ENCODE assay signal across 13 cellular contexts in genomic region chr6:47165918-47166317, GRCh38.
DNase-seq lines count a peak whose midpoint lies in the region; ATAC-seq and TF ChIP-seq lines count a peak whose summit lies in the region.
"Had no signal": no experiment of that assay in that cellular context is flagged by ENCODE, and none has a peak within 500 bp of the region (broad histone marks: within the 10 kb centered on the region; RNA-seq: fewer than 3 reads in every experiment).

No MANE protein-coding gene starts in this region.

- no peak for TF ChIP-seq CTCF in fibroblast of lung (conservative IDR thresholded peaks at IDR 0.05 in 1 of 2, IDR thresholded peaks at IDR 0.05 in 1 of 2; ENCODE audit: low read depth in 1 of 2, low read length in 2 of 2)
- TF ChIP-seq CTCF in mucosa of descending colon (IDR thresholded peaks at IDR 0.05), result no peak
- no peak for TF ChIP-seq CTCF in thyroid gland (IDR thresholded peaks at IDR 0.05)

- H3K4me3 ChIP-seq in fibroblast of lung (replicated peaks in 1 of 4; ENCODE audit: control extremely low read depth in 1 of 4, insufficient read depth in 1 of 4, low read depth in 3 of 4, low read length in 4 of 4), result no peak overlapping the region
- H3K4me3 ChIP-seq in mucosa of descending colon, result no peak overlapping the region
- no peak overlapping the region for H3K4me3 ChIP-seq in thyroid gland (replicated peaks in 1 of 3)
- H3K4me3 ChIP-seq in H7 (ENCODE audit: insufficient read depth, low read depth, low read length), result no peak overlapping the region
- H3K4me3 ChIP-seq: body of pancreas, gastrocnemius medialis had no signal

- H3K79me2 ChIP-seq in fibroblast of lung (ENCODE audit: control insufficient read depth, insufficient read depth, low read length), result no peaks in the 10 kb centered on the region

- H3K36me3 ChIP-seq in fibroblast of lung (ENCODE audit: control insufficient read depth, insufficient read depth, low read length), result no peaks in the 10 kb centered on the region
- H3K36me3 ChIP-seq in mucosa of descending colon (ENCODE audit: low read depth), result no peaks in the 10 kb centered on the region
- no peaks in the 10 kb centered on the region for H3K36me3 ChIP-seq in thyroid gland
- H3K36me3 ChIP-seq in H7 (replicated peaks; ENCODE audit: control insufficient read depth, insufficient read depth, low read length), result no peaks in the 10 kb centered on the region
- H3K36me3 ChIP-seq: gastrocnemius medialis had no signal

- H3K27ac ChIP-seq in fibroblast of lung (ENCODE audit: insufficient read depth, low read length) (no peak overlapping the region), thyroid gland (no peak overlapping the region)
- H3K27ac ChIP-seq: body of pancreas, gastrocnemius medialis had no signal

- no peak overlapping the region for H2AFZ ChIP-seq in fibroblast of lung (ENCODE audit: low read length)

- no peak overlapping the region for H3K9ac ChIP-seq in fibroblast of lung (ENCODE audit: insufficient read depth, low read length)

- no peaks in the 10 kb centered on the region for H4K20me1 ChIP-seq in fibroblast of lung (ENCODE audit: control insufficient read depth, extremely low read depth, insufficient read depth, low read length)

- H3K4me1 ChIP-seq in fibroblast of lung (ENCODE audit: control insufficient read depth, extremely low read depth, insufficient read depth, low read length), result peaks cover 8% of the 10 kb centered on the region
- peaks cover 6% of the 10 kb centered on the region for H3K4me1 ChIP-seq in mucosa of descending colon (ENCODE audit: low read depth)
- peaks cover 0 to 18% of the 10 kb centered on the region in 2 donors for H3K4me1 ChIP-seq in thyroid gland
- H3K4me1 ChIP-seq: body of pancreas had no signal

- no peak overlapping the region for H3K4me2 ChIP-seq in fibroblast of lung (ENCODE audit: extremely low read depth, insufficient read depth, low read length)

- no peak for TF ChIP-seq POLR2A in thyroid gland (IDR thresholded peaks at IDR 0.05)

- H3K27me3 ChIP-seq in fibroblast of lung (ENCODE audit: control insufficient read depth, insufficient read depth, low read length) (no peaks in the 10 kb centered on the region), thyroid gland (no peaks in the 10 kb centered on the region), H7 (ENCODE audit: control insufficient read depth, insufficient read depth, low read length) (no peaks in the 10 kb centered on the region)
- H3K27me3 ChIP-seq: body of pancreas, gastrocnemius medialis had no signal

- 87 to 95% methylated on average over 1 of the region's 1 CpG for WGBS in thyroid gland, 2 donors

- intact Hi-C loops in mucosa of descending colon (cut with DNase I, micrococcal nuclease), result no loop called here
- intact Hi-C loops in thyroid gland (cut with DNase I), result no loop called here

- H3K9me3 ChIP-seq in fibroblast of lung (ENCODE audit: control insufficient read depth, insufficient read depth, low read depth, low read length), result no peaks in the 10 kb centered on the region
- H3K9me3 ChIP-seq in mucosa of descending colon, result no peaks in the 10 kb centered on the region
- H3K9me3 ChIP-seq in thyroid gland, result no peaks in the 10 kb centered on the region
- H3K9me3 ChIP-seq: body of pancreas, gastrocnemius medialis had no signal

- DNase-seq in fibroblast of lung (ENCODE audit: low read depth in 2 of 2), result peak; percentile 35 to 64
- no peak for DNase-seq in mucosa of descending colon
- DNase-seq in activated CD4-positive, alpha-beta T cell treated with anti-CD3 and anti-CD28 coated beads for 48 hours, result no peak
- no peak for DNase-seq in thyroid gland
- no peak for DNase-seq in H7
- DNase-seq: activated B cell treated with CpG ODN at 0.5 μM for 24 hours, DND-41, gastrocnemius medialis, NCI-H774 had no signal

- ATAC-seq in GM18511 (IDR thresholded peaks at IDR 0.05; ENCODE audit: unreplicated experiment) (peak; percentile 84), GM21619 (IDR thresholded peaks at IDR 0.05; ENCODE audit: unreplicated experiment) (peak; percentile 82), HG03439 (IDR thresholded peaks at IDR 0.05; ENCODE audit: unreplicated experiment) (peak; percentile 65), mucosa of descending colon (no peak)
- ATAC-seq: body of pancreas, gastrocnemius medialis had no signal

Comparison
In these comparisons a context has a peak if more than half of its experiments do, and no peak if none do; other contexts are left out.
1. DNase-seq: peak in fibroblast of lung (2 of 2); none in mucosa of descending colon (0 of 3), activated CD4-positive, alpha-beta T cell treated with anti-CD3 and anti-CD28 coated beads for 48 hours (single experiment), thyroid gland (0 of 2) and H7 (single experiment).